Comparison of ENCODE assay signal across 23 cellular contexts in genomic region chr5:12672141-12672540, GRCh38.
DNase-seq lines count a peak whose midpoint lies in the region; ATAC-seq and TF ChIP-seq lines count a peak whose summit lies in the region.
"Had no signal": no experiment of that assay in that cellular context is flagged by ENCODE, and none has a peak within 500 bp of the region (broad histone marks: within the 10 kb centered on the region; RNA-seq: fewer than 3 reads in every experiment).

No MANE protein-coding gene starts in this region.

- no peaks in the 10 kb centered on the region for H3K27me3 Mint-ChIP-seq in endodermal cell (ENCODE audit: insufficient read depth)
- H3K27me3 Mint-ChIP-seq: B cell had no signal

- peaks cover 9% of the 10 kb centered on the region for H3K36me3 Mint-ChIP-seq in endodermal cell (ENCODE audit: low read depth)
- H3K36me3 Mint-ChIP-seq: CD14-positive monocyte had no signal

- no peak overlapping the region for H3K9ac ChIP-seq in endodermal cell (ENCODE audit: extremely low read depth, low read length, poor library complexity, severe bottlenecking)
- H3K9ac ChIP-seq: GM23248, SK-N-SH had no signal

- no peak overlapping the region for H3K4me3 Mint-ChIP-seq in endodermal cell
- H3K4me3 Mint-ChIP-seq: B cell, CD14-positive monocyte had no signal

- H3K4me3 ChIP-seq in heart right ventricle: no peak overlapping the region
- no peak overlapping the region for H3K4me3 ChIP-seq in endodermal cell (ENCODE audit: low read length)
- H3K4me3 ChIP-seq in esophagus squamous epithelium: no peak overlapping the region
- H3K4me3 ChIP-seq: A549, GM12878, GM23248 had no signal

- H3K9me3 ChIP-seq in heart right ventricle: peaks cover 0 to 25% (median 0%) of the 10 kb centered on the region in 11 donors
- peaks cover 5% of the 10 kb centered on the region for H3K9me3 ChIP-seq in endodermal cell (ENCODE audit: control insufficient read depth, low read length)
- no peaks in the 10 kb centered on the region for H3K9me3 ChIP-seq in esophagus squamous epithelium
- H3K9me3 ChIP-seq: A549, SK-N-SH had no signal

- H3K4me1 ChIP-seq in heart right ventricle (no peaks in the 10 kb centered on the region), endodermal cell (ENCODE audit: control insufficient read depth, insufficient read depth, low read length) (no peaks in the 10 kb centered on the region), esophagus squamous epithelium (no peaks in the 10 kb centered on the region)
- H3K4me1 ChIP-seq: A549 had no signal

- 79 to 81% methylated on average over 3 of the region's 3 CpGs for WGBS in heart right ventricle, 2 donors
- 85 to 88% methylated on average over 3 of the region's 3 CpGs for WGBS in endodermal cell (ENCODE audit: insufficient coverage in 1 of 2, insufficient read length in 1 of 2), 2 experiments
- WGBS in esophagus squamous epithelium, 2 donors: 86 to 95% methylated on average over 3 of the region's 3 CpGs

- no peaks in the 10 kb centered on the region for H3K36me3 ChIP-seq in heart right ventricle
- H3K36me3 ChIP-seq in endodermal cell (ENCODE audit: control insufficient read depth, insufficient read depth, low read length): no peaks in the 10 kb centered on the region
- H3K36me3 ChIP-seq in esophagus squamous epithelium: no peaks in the 10 kb centered on the region

- ATAC-seq in Right ventricle myocardium inferior (no peak), heart right ventricle (no peak)
- ATAC-seq: A549, GM12878 had no signal

- TF ChIP-seq CTCF in heart right ventricle (IDR thresholded peaks at IDR 0.05) (no peak), endodermal cell (conservative IDR thresholded peaks at IDR 0.05) (no peak), esophagus squamous epithelium (IDR thresholded peaks at IDR 0.05) (no peak)

- TF ChIP-seq POLR2A in esophagus squamous epithelium (IDR thresholded peaks at IDR 0.05): no peak

- H3K27ac ChIP-seq in heart right ventricle (no peak overlapping the region), endodermal cell (ENCODE audit: low read depth, low read length) (no peak overlapping the region), esophagus squamous epithelium (no peak overlapping the region)
- H3K27ac ChIP-seq: A549, GM23248, RWPE1 had no signal

- H3K27me3 ChIP-seq in heart right ventricle (no peaks in the 10 kb centered on the region), endodermal cell (ENCODE audit: control insufficient read depth, insufficient read depth, low read length, poor library complexity, severe bottlenecking) (no peaks in the 10 kb centered on the region), esophagus squamous epithelium (no peaks in the 10 kb centered on the region)

- H3K9me3 Mint-ChIP-seq in endodermal cell: peaks cover 21% of the 10 kb centered on the region

- DNase-seq in Right ventricle myocardium inferior (ENCODE audit: missing footprints) (peak; percentile 46), heart right ventricle (no peak), OCI-M1 (lab: John Stamatoyannopoulos, UW) (peak; percentile 29), endodermal cell (peak; percentile 59), NOMO-1 (lab: John Stamatoyannopoulos, UW; ENCODE audit: unreplicated experiment in 2 of 2) (no peak), esophagus squamous epithelium (lab: John Stamatoyannopoulos, UW) (no peak), ecto neural progenitor cell (ENCODE audit: low spot score) (no peak)
- DNase-seq: DMS79, GM23248, KBM-7, NCI-H1092 treated with DMSO at 0.1 percent for 48 hours, NCI-H1436 treated with DMSO at 0.1 percent for 48 hours, NCI-H1930, NCI-H226, NCI-H526, SIG-M5, SK-N-SH, T-helper 2 cell had no signal

- no peak overlapping the region for H3K27ac Mint-ChIP-seq in endodermal cell
- H3K27ac Mint-ChIP-seq: B cell, CD14-positive monocyte had no signal

- peaks cover 37% of the 10 kb centered on the region for H3K4me1 Mint-ChIP-seq in endodermal cell
- H3K4me1 Mint-ChIP-seq: B cell, CD14-positive monocyte had no signal

- intact Hi-C loops in Right ventricle myocardium inferior (cut with DNase I) (no loop called here), heart right ventricle (cut with DNase I) (no loop called here), esophagus squamous epithelium (cut with DNase I) (no loop called here)

Comparison
In these comparisons a context has a peak if more than half of its experiments do, and no peak if none do; other contexts are left out.
1. DNase-seq: peak in Right ventricle myocardium inferior (single experiment), OCI-M1 (single experiment) and endodermal cell (single experiment); none in heart right ventricle (0 of 2), NOMO-1 (0 of 2), esophagus squamous epithelium (single experiment) and ecto neural progenitor cell (single experiment).